In the genomic region with DNA sequence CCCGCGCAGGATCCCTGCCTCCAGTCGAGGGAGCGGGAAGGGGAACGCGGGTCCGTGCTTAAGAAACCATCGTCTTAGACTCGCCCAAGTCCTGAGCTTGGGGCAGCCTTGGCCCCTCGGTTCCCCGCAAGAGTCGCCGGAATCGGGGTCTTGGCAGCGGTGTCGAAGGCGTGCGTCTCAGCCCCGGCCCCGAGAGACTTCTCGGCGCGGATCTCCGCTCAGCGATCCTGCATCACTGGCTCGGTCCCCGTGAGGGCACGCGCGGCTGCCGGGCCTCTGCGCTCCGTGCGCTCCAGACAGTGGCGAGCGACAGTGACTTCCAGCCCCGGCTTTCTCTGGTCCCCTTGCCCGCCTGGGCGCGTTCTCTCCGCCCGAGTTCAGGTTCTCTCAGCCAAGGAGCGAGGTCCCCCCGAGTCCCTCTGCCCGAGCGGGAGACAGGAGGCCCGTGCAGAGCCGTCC, we compare ENCODE assay signal across 9 cellular contexts. TPM values are rescaled to one million over a fixed set of nuclear protein-coding genes. Genes with fewer than 3 reads are reported as not detected.
DNase-seq lines count a peak whose midpoint lies in the region; ATAC-seq and TF ChIP-seq lines count a peak whose summit lies in the region.
"Had no signal": no experiment of that assay in that cellular context is flagged by ENCODE, and none has a peak within 500 bp of the region (broad histone marks: within the 10 kb centered on the region; RNA-seq: fewer than 3 reads in every experiment).

No MANE protein-coding gene starts in this region.

- H3K4me3 ChIP-seq in HEK293 (ENCODE audit: low read depth, low read length): peak overlapping the region; percentile 60
- peak overlapping the region; percentile 62; the same call in 1 of the 2 replicates for H3K4me3 ChIP-seq in iPS DF 6.9 (ENCODE audit: low read length)
- peak overlapping the region; percentile 80 for H3K4me3 ChIP-seq in skeletal muscle satellite cell (ENCODE audit: low read length)

- H3K27me3 Mint-ChIP-seq in activated naive CD4-positive, alpha-beta T cell treated with anti-CD3 and anti-CD28 coated beads, Interleukin-2, amount 10 ng/mL, durations not matched to agents 7 days and 5 days: peaks cover 67% of the 10 kb centered on the region

- TF ChIP-seq CTCF in HEK293 (tag by site-specific recombination; IDR thresholded peaks at IDR 0.05) (no peak), GM10266 (IDR thresholded peaks at IDR 0.05; ENCODE audit: control insufficient read depth, insufficient read depth, low read depth, missing control alignments) (no peak)

- ATAC-seq in GM18907 (IDR thresholded peaks at IDR 0.05; ENCODE audit: unreplicated experiment): no peak

- peak; percentile 20 for DNase-seq in activated naive CD4-positive, alpha-beta T cell treated with anti-CD3 and anti-CD28 coated beads, Interleukin-2, amount 10 ng/mL, durations not matched to agents 7 days and 5 days
- DNase-seq in iPS DF 6.9 (ENCODE audit: low read depth, low spot score): no peak
- DNase-seq in hypothalamus (lab: John Stamatoyannopoulos, UW): no peak
- no peak for DNase-seq in GF-D8 (lab: John Stamatoyannopoulos, UW)
- no peak for DNase-seq in GM10266 (ENCODE audit: extremely low spot score)

- WGBS in iPS DF 6.9 (ENCODE audit: insufficient coverage, insufficient read length): no CpG with 5 or more reads among the region's 48 CpGs

- POLR2A ChIA-PET in HEK293 (lab: Yijun Ruan, JAX): interaction anchor here (1.5 to 3.6 kb wide), 2 partner anchors 700 to 708 kb away, joined by 4 to 25 read pairs; a partner anchor contains a TSS

- CTCF ChIA-PET in HEK293 (lab: Yijun Ruan, JAX): no interaction called here
- CTCF ChIA-PET in activated naive CD4-positive, alpha-beta T cell treated with anti-CD3 and anti-CD28 coated beads, Interleukin-2, amount 10 ng/mL, durations not matched to agents 7 days and 5 days (lab: Charles Lee): no interaction called here

- H3K9me3 Mint-ChIP-seq in activated naive CD4-positive, alpha-beta T cell treated with anti-CD3 and anti-CD28 coated beads, Interleukin-2, amount 10 ng/mL, durations not matched to agents 7 days and 5 days: no peaks in the 10 kb centered on the region

- peak overlapping the region; percentile 88 for H3K9ac ChIP-seq in skeletal muscle satellite cell (ENCODE audit: low read depth, low read length)

- no peak overlapping the region for H3K4me3 Mint-ChIP-seq in activated naive CD4-positive, alpha-beta T cell treated with anti-CD3 and anti-CD28 coated beads, Interleukin-2, amount 10 ng/mL, durations not matched to agents 7 days and 5 days

- no peak overlapping the region for H3K27ac Mint-ChIP-seq in activated naive CD4-positive, alpha-beta T cell treated with anti-CD3 and anti-CD28 coated beads, Interleukin-2, amount 10 ng/mL, durations not matched to agents 7 days and 5 days

- H3K27me3 ChIP-seq in iPS DF 6.9 (ENCODE audit: control insufficient read depth, insufficient read depth, low read length): peaks cover 2% of the 10 kb centered on the region; the same call in 1 of the 2 replicates
- H3K27me3 ChIP-seq in skeletal muscle satellite cell (ENCODE audit: control insufficient read depth, insufficient read depth, low read length): no peaks in the 10 kb centered on the region

- peaks cover 7% of the 10 kb centered on the region for H3K4me1 Mint-ChIP-seq in activated naive CD4-positive, alpha-beta T cell treated with anti-CD3 and anti-CD28 coated beads, Interleukin-2, amount 10 ng/mL, durations not matched to agents 7 days and 5 days

- H3K9me3 ChIP-seq in HEK293 (ENCODE audit: control insufficient read depth, insufficient read depth, low read depth, low read length) (no peaks in the 10 kb centered on the region), iPS DF 6.9 (ENCODE audit: control insufficient read depth, insufficient read depth, low read length) (no peaks in the 10 kb centered on the region), skeletal muscle satellite cell (replicated peaks; ENCODE audit: low read length) (no peaks in the 10 kb centered on the region)
- H3K9me3 ChIP-seq: uterus had no signal

- H3K4me1 ChIP-seq in HEK293 (ENCODE audit: control insufficient read depth, insufficient read depth, low read length) (peaks cover 8% of the 10 kb centered on the region), iPS DF 6.9 (ENCODE audit: control insufficient read depth, insufficient read depth, low read length) (no peaks in the 10 kb centered on the region), skeletal muscle satellite cell (ENCODE audit: control insufficient read depth, insufficient read depth, low read length) (peaks cover 20% of the 10 kb centered on the region)

- H3K27ac ChIP-seq in HEK293 (ENCODE audit: extremely low read depth, low read depth, low read length) (peak overlapping the region; percentile 96), iPS DF 6.9 (ENCODE audit: low read length) (no peak overlapping the region)

- H3K36me3 ChIP-seq in HEK293 (ENCODE audit: control insufficient read depth in 2 of 2, insufficient read depth in 1 of 2, low read length in 2 of 2) (peaks cover 0 to 5% of the 10 kb centered on the region in 2 experiments; a peak in 1 of 3 replicates), iPS DF 6.9 (ENCODE audit: control insufficient read depth, insufficient read depth, low read length) (no peaks in the 10 kb centered on the region), skeletal muscle satellite cell (ENCODE audit: insufficient read depth, low read length) (no peaks in the 10 kb centered on the region)
- H3K36me3 ChIP-seq: uterus had no signal

- peak overlapping the region; percentile 90 for H3K4me2 ChIP-seq in skeletal muscle satellite cell (ENCODE audit: low read length)

- no peaks in the 10 kb centered on the region for H3K36me3 Mint-ChIP-seq in activated naive CD4-positive, alpha-beta T cell treated with anti-CD3 and anti-CD28 coated beads, Interleukin-2, amount 10 ng/mL, durations not matched to agents 7 days and 5 days

TF ChIP-seq in HEK293, 187 proteins besides CTCF, POLR2A, EP300 and RAD21:
- TF ChIP-seq, protein P1, sequence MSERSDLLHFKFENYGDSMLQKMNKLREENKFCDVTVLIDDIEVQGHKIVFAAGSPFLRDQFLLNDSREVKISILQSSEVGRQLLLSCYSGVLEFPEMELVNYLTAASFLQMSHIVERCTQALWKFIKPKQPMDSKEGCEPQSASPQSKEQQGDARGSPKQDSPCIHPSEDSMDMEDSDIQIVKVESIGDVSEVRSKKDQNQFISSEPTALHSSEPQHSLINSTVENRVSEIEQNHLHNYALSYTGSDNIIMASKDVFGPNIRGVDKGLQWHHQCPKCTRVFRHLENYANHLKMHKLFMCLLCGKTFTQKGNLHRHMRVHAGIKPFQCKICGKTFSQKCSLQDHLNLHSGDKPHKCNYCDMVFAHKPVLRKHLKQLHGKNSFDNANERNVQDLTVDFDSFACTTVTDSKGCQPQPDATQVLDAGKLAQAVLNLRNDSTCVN (tag by site-specific recombination; optimal IDR thresholded peaks at IDR 0.05): peak; percentile 94
- TF ChIP-seq ZBTB17 (tag by site-specific recombination; IDR thresholded peaks at IDR 0.05): peak; percentile 82
- no peak for TF ChIP-seq ZNF16 (tag by site-specific recombination; IDR thresholded peaks at IDR 0.05; ENCODE audit: low read depth)
- TF ChIP-seq GFI1B (tag by site-specific recombination; IDR thresholded peaks at IDR 0.05): no peak
- no peak for TF ChIP-seq ZNF202 (tag by site-specific recombination; IDR thresholded peaks at IDR 0.05; ENCODE audit: borderline replicate concordance)
- TF ChIP-seq, protein P2, sequence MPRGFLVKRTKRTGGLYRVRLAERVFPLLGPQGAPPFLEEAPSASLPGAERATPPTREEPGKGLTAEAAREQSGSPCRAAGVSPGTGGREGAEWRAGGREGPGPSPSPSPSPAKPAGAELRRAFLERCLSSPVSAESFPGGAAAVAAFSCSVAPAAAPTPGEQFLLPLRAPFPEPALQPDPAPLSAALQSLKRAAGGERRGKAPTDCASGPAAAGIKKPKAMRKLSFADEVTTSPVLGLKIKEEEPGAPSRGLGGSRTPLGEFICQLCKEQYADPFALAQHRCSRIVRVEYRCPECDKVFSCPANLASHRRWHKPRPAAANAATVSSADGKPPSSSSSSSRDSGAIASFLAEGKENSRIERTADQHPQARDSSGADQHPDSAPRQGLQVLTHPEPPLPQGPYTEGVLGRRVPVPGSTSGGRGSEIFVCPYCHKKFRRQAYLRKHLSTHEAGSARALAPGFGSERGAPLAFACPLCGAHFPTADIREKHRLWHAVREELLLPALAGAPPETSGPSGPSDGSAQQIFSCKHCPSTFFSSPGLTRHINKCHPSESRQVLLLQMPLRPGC (tag by site-specific recombination; IDR thresholded peaks at IDR 0.05): no peak
- TF ChIP-seq, protein P3, sequence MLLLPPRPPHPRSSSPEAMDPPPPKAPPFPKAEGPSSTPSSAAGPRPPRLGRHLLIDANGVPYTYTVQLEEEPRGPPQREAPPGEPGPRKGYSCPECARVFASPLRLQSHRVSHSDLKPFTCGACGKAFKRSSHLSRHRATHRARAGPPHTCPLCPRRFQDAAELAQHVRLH (tag by site-specific recombination; IDR thresholded peaks at IDR 0.05): no peak
- TF ChIP-seq ZBTB20 (tag by site-specific recombination; IDR thresholded peaks at IDR 0.05): peak; percentile 12
- TF ChIP-seq ZFP37 (tag by site-specific recombination; IDR thresholded peaks at IDR 0.05): peak; percentile 38; the same call in 1 of the 2 replicates
- TF ChIP-seq ZNF10 (tag by site-specific recombination; IDR thresholded peaks at IDR 0.05): no peak
- TF ChIP-seq, protein P4, sequence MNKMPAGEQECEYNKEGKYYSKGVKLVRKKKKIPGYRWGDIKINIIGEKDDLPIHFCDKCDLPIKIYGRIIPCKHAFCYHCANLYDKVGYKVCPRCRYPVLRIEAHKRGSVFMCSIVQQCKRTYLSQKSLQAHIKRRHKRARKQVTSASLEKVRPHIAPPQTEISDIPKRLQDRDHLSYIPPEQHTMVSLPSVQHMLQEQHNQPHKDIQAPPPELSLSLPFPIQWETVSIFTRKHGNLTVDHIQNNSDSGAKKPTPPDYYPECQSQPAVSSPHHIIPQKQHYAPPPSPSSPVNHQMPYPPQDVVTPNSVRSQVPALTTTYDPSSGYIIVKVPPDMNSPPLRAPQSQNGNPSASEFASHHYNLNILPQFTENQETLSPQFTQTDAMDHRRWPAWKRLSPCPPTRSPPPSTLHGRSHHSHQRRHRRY (tag by site-specific recombination; IDR thresholded peaks at IDR 0.05): no peak
- TF ChIP-seq KLF8 (tag by site-specific recombination; IDR thresholded peaks at IDR 0.05): no peak
- TF ChIP-seq PRDM1 (tag by site-specific recombination; IDR thresholded peaks at IDR 0.05): peak; percentile 66; the same call in 1 of the 2 replicates
- no peak for TF ChIP-seq ZNF529 (tag by site-specific recombination; IDR thresholded peaks at IDR 0.05; ENCODE audit: insufficient replicate concordance)

RNA-seq across cellular contexts. Expression of a gene that starts 0.4 kb away (rescaled TPM):
- total RNA-seq in skeletal muscle satellite cell (2012; rRNA removed): 26.9 and 39.3 TPM in 2 replicates
